Comparison of ENCODE assay signal across 8 cellular contexts in genomic region chr2:70901235-70902066, GRCh38. TPM values are rescaled to one million over a fixed set of nuclear protein-coding genes. Genes with fewer than 3 reads are reported as not detected.
DNase-seq lines count a peak whose midpoint lies in the region; ATAC-seq and TF ChIP-seq lines count a peak whose summit lies in the region.

No MANE protein-coding gene starts in this region.

- H3K9me3 ChIP-seq in right cardiac atrium (ENCODE audit: control insufficient read depth, low read length) (no peaks in the 10 kb centered on the region), gastrocnemius medialis (no peaks in the 10 kb centered on the region)

- peaks cover 16% of the 10 kb centered on the region for H3K4me1 Mint-ChIP-seq in activated T-helper 17 cell treated with anti-CD3 and anti-CD28 coated beads, Interleukin-2, amount 50 U/mL, for 72 hours

- H3K27me3 ChIP-seq in right cardiac atrium (ENCODE audit: control insufficient read depth, insufficient read depth) (no peaks in the 10 kb centered on the region), gastrocnemius medialis (peaks cover 56 to 95% (median 83%) of the 10 kb centered on the region in 3 donors)

- no peak for TF ChIP-seq POLR2A in gastrocnemius medialis (IDR thresholded peaks at IDR 0.05)

- no peak for ATAC-seq in activated T-helper 17 cell treated with anti-CD3 and anti-CD28 coated beads, Interleukin-2, amount 50 U/mL, for 72 hours (replicated peaks)
- peak; percentile 32 to 39 for ATAC-seq in right cardiac atrium
- ATAC-seq in gastrocnemius medialis: peak in 1 of 2 donors; percentile 22
- ATAC-seq in HG02623 (IDR thresholded peaks at IDR 0.05; ENCODE audit: unreplicated experiment): no peak
- no peak for ATAC-seq in GM19351 (IDR thresholded peaks at IDR 0.05; ENCODE audit: unreplicated experiment)

- DNase-seq in AG08396 (ENCODE audit: low spot score) (peak; percentile 49), HEK293T (ENCODE audit: extremely low spot score) (peak; percentile 35), right cardiac atrium (peak in 2 of 3 donors; percentile 64 to 72), gastrocnemius medialis (no peak), anterior cingulate cortex (lab: John Stamatoyannopoulos, UW) (no peak)

- intact Hi-C loops in right cardiac atrium (cut with DNase I) (no loop called here), gastrocnemius medialis (cut with DNase I; ENCODE audit: low total_unique reads) (no loop called here)

- H3K36me3 ChIP-seq in gastrocnemius medialis: no peaks in the 10 kb centered on the region

- CTCF ChIA-PET in HEK293T (lab: Yijun Ruan, JAX): interaction anchor here (1.2 kb wide), 1 partner anchor 47 kb away, joined by 4 read pairs; no protein-coding TSS in a partner anchor

- in situ Hi-C loops in gastrocnemius medialis (cut with MboI; ENCODE audit: low sequenced_read_pairs in 4 of 4): no loop called here

- H3K4me1 ChIP-seq in right cardiac atrium (ENCODE audit: control insufficient read depth, insufficient read depth, low read length): no peaks in the 10 kb centered on the region
- peaks cover 24 to 27% of the 10 kb centered on the region in 2 donors for H3K4me1 ChIP-seq in gastrocnemius medialis

- H3K36me3 Mint-ChIP-seq in activated T-helper 17 cell treated with anti-CD3 and anti-CD28 coated beads, Interleukin-2, amount 50 U/mL, for 72 hours (ENCODE audit: low read depth): no peaks in the 10 kb centered on the region

- POLR2A ChIA-PET in HEK293T (lab: Yijun Ruan, JAX): interaction anchor here (0.8 kb wide), 1 partner anchor 18 kb away, joined by 3 read pairs; no protein-coding TSS in a partner anchor

- no peak for TF ChIP-seq CTCF in gastrocnemius medialis (IDR thresholded peaks at IDR 0.05 in 4 of 5, conservative IDR thresholded peaks at IDR 0.05 in 1 of 5)

- 5% methylated on average over 77 of the region's 77 CpGs for WGBS in right cardiac atrium

- no peaks in the 10 kb centered on the region for H3K9me3 Mint-ChIP-seq in activated T-helper 17 cell treated with anti-CD3 and anti-CD28 coated beads, Interleukin-2, amount 50 U/mL, for 72 hours

- H3K27ac ChIP-seq in right cardiac atrium (ENCODE audit: low read length) (no peak overlapping the region), gastrocnemius medialis (peak overlapping the region in 1 of 4 donors; percentile 62)

- H3K4me3 ChIP-seq in right cardiac atrium (ENCODE audit: low read length): peak overlapping the region; percentile 51
- peak overlapping the region; percentile 57 to 78 (median 61) for H3K4me3 ChIP-seq in gastrocnemius medialis

- H3K27me3 Mint-ChIP-seq in activated T-helper 17 cell treated with anti-CD3 and anti-CD28 coated beads, Interleukin-2, amount 50 U/mL, for 72 hours: peaks cover 77% of the 10 kb centered on the region

- H3K4me3 Mint-ChIP-seq in activated T-helper 17 cell treated with anti-CD3 and anti-CD28 coated beads, Interleukin-2, amount 50 U/mL, for 72 hours: peak overlapping the region; percentile 58

- no peak overlapping the region for H3K27ac Mint-ChIP-seq in activated T-helper 17 cell treated with anti-CD3 and anti-CD28 coated beads, Interleukin-2, amount 50 U/mL, for 72 hours

TF ChIP-seq in HEK293T, 16 proteins besides CTCF, POLR2A, EP300 and RAD21:
- TF ChIP-seq L3MBTL2 (conservative IDR thresholded peaks at IDR 0.05): peak; percentile 43
- TF ChIP-seq, protein P1, sequence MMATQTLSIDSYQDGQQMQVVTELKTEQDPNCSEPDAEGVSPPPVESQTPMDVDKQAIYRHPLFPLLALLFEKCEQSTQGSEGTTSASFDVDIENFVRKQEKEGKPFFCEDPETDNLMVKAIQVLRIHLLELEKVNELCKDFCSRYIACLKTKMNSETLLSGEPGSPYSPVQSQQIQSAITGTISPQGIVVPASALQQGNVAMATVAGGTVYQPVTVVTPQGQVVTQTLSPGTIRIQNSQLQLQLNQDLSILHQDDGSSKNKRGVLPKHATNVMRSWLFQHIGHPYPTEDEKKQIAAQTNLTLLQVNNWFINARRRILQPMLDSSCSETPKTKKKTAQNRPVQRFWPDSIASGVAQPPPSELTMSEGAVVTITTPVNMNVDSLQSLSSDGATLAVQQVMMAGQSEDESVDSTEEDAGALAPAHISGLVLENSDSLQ (IDR thresholded peaks at IDR 0.05): no peak
- TF ChIP-seq LEF1 (IDR thresholded peaks at IDR 0.05; ENCODE audit: borderline replicate concordance): no peak

RNA-seq across cellular contexts. Expression of gene VAX2, which starts 1.1 kb away (rescaled TPM):
- total RNA-seq in activated T-helper 17 cell treated with anti-CD3 and anti-CD28 coated beads, Interleukin-2, amount 50 U/mL, for 72 hours: not detected
- 1 to 10 TPM in 1 of 4 donors, under 1 TPM in 2, not detected in 1; 0.37 to 1.0 (median 0.65) TPM for total RNA-seq in right cardiac atrium
- polyA plus RNA-seq in right cardiac atrium: 1.2 TPM
- total RNA-seq in gastrocnemius medialis: 1 to 10 TPM in 1 of 4 donors, under 1 TPM in 2, not detected in 1; 0.53 to 3.5 (median 0.55) TPM

RNA-seq across cellular contexts. Expression of gene ATP6V1B1, which starts 34.2 kb away (rescaled TPM):
- not detected for total RNA-seq in activated T-helper 17 cell treated with anti-CD3 and anti-CD28 coated beads, Interleukin-2, amount 50 U/mL, for 72 hours
- total RNA-seq in right cardiac atrium: under 1 TPM in 2 of 4 donors, not detected in 2; 0.26 to 0.84 TPM
- 0.93 TPM for polyA plus RNA-seq in right cardiac atrium
- total RNA-seq in gastrocnemius medialis: 1 to 10 TPM in 1 of 4 donors, not detected in 3; 2.3 TPM

Comparison
In these comparisons a context has a peak if more than half of its experiments do, and no peak if none do; other contexts are left out.
1. DNase-seq: peak in AG08396 (single experiment), HEK293T (single experiment) and right cardiac atrium (2 of 3); none in gastrocnemius medialis (0 of 2) and anterior cingulate cortex (0 of 58).
2. ATAC-seq: peak in right cardiac atrium (2 of 2); none in activated T-helper 17 cell treated with anti-CD3 and anti-CD28 coated beads, Interleukin-2, amount 50 U/mL, for 72 hours (single experiment), HG02623 (single experiment) and GM19351 (single experiment).